Comparison of ENCODE assay signal across 10 cellular contexts in genomic region chr6:41021832-41022231, GRCh38. TPM values are rescaled to one million over a fixed set of nuclear protein-coding genes. Genes with fewer than 3 reads are reported as not detected.
DNase-seq lines count a peak whose midpoint lies in the region; ATAC-seq and TF ChIP-seq lines count a peak whose summit lies in the region.
"Had no signal": no experiment of that assay in that cellular context is flagged by ENCODE, and none has a peak within 500 bp of the region (broad histone marks: within the 10 kb centered on the region; RNA-seq: fewer than 3 reads in every experiment).

No MANE protein-coding gene starts in this region.

- H3K4me3 ChIP-seq in kidney epithelial cell (ENCODE audit: low read depth, low read length) = no peak overlapping the region

- H3K27me3 ChIP-seq in kidney epithelial cell (ENCODE audit: control insufficient read depth, insufficient read depth, low read length) = no peaks in the 10 kb centered on the region

- no peak for ATAC-seq in GM21381 (IDR thresholded peaks at IDR 0.05; ENCODE audit: unreplicated experiment)

- TF ChIP-seq CTCF in AG09319 (IDR thresholded peaks at IDR 0.05; ENCODE audit: low read depth, low read length) (peak; percentile 38), kidney epithelial cell (IDR thresholded peaks at IDR 0.05; ENCODE audit: insufficient read depth, low read length, poor library complexity, severe bottlenecking) (peak; percentile 40)

- DNase-seq in AG09319 (ENCODE audit: extremely low read depth, low read depth) (no peak), HS-5 (ENCODE audit: low read depth) (peak; percentile 19), astrocyte of the hippocampus (ENCODE audit: low read depth, low spot score) (peak; percentile 86), kidney epithelial cell (ENCODE audit: low read depth) (no peak), NCI-H1092 (lab: John Stamatoyannopoulos, UW) (no peak), ecto neural progenitor cell (ENCODE audit: low spot score) (no peak), activated T-cell treated with anti-CD3 and anti-CD28 coated beads for 4 hours (no peak)
- DNase-seq: Karpas-422 had no signal

- H3K36me3 ChIP-seq in kidney epithelial cell (ENCODE audit: control insufficient read depth, insufficient read depth, low read length) = no peaks in the 10 kb centered on the region

RNA-seq across cellular contexts. Expression of gene UNC5CL, which starts 17.2 kb away (rescaled TPM):
- total RNA-seq in kidney epithelial cell = 1.1 and 1.8 TPM in 2 replicates

RNA-seq across cellular contexts. Expression of gene TSPO2, which starts 20.4 kb away (rescaled TPM):
- total RNA-seq in kidney epithelial cell = not detected in 2 replicates
- total RNA-seq: dermis microvascular lymphatic vessel endothelial cell had no signal

RNA-seq across cellular contexts. Expression of gene APOBEC2, which starts 31.2 kb away (rescaled TPM):
- total RNA-seq in kidney epithelial cell = not detected in 2 replicates
- total RNA-seq: dermis microvascular lymphatic vessel endothelial cell had no signal

RNA-seq across cellular contexts. Expression of gene OARD1, which starts 50.3 kb away (rescaled TPM):
- total RNA-seq in kidney epithelial cell = 16.1 and 19.4 TPM in 2 replicates

RNA-seq across cellular contexts. Expression of gene NFYA, which starts 50.9 kb away (rescaled TPM):
- 33.3 and 36.6 TPM in 2 replicates for total RNA-seq in kidney epithelial cell

Comparison
In these comparisons a context has a peak if more than half of its experiments do, and no peak if none do; other contexts are left out.
1. DNase-seq: peak in HS-5 (single experiment) and astrocyte of the hippocampus (single experiment); none in AG09319 (single experiment), kidney epithelial cell (single experiment), NCI-H1092 (single experiment), ecto neural progenitor cell (single experiment) and activated T-cell treated with anti-CD3 and anti-CD28 coated beads for 4 hours (single experiment).